In genomic region chr3:88046731-88047130, GRCh38 we compare ENCODE assay signal across 16 cellular contexts. TPM values are rescaled to one million over a fixed set of nuclear protein-coding genes. Genes with fewer than 3 reads are reported as not detected.
A peak's percentile ranks its signal among the peaks of the same experiment; 100 is the strongest.
DNase-seq lines count a peak whose midpoint lies in the region; ATAC-seq, FAIRE-seq and TF ChIP-seq lines count a peak whose summit lies in the region.
"Had no signal": no experiment of that assay in that cellular context is flagged by ENCODE, and none has a peak within 500 bp of the region (broad histone marks: within the 10 kb centered on the region; RNA-seq: fewer than 3 reads in every experiment).

No MANE protein-coding gene starts in this region.

- H3K27ac Mint-ChIP-seq in T-helper 17 cell, result no peak overlapping the region
- H3K27ac Mint-ChIP-seq: T-cell had no signal

- H3K36me3 Mint-ChIP-seq in T-helper 17 cell (ENCODE audit: low read depth), result no peaks in the 10 kb centered on the region
- H3K36me3 Mint-ChIP-seq: T-cell had no signal

- DNase-seq in NCI-H82 (lab: John Stamatoyannopoulos, UW), result peak; percentile 1
- DNase-seq in NCI-H82 treated with DMSO at 0.1 percent for 48 hours (lab: John Stamatoyannopoulos, UW; ENCODE audit: unreplicated experiment), result no peak
- DNase-seq in GM18507 (ENCODE audit: extremely low spot score, insufficient read length, low read depth), result no peak
- DNase-seq in OCI-M1 (lab: John Stamatoyannopoulos, UW), result peak; percentile 36
- no peak for DNase-seq in fibroblast of lung (ENCODE audit: low read depth in 2 of 2)
- no peak for DNase-seq in T-helper 17 cell
- no peak for DNase-seq in NCI-H1105 treated with DMSO at 0.1 percent for 48 hours (lab: John Stamatoyannopoulos, UW)
- DNase-seq: C1 segment of cervical spinal cord, NCI-H1694, NCI-H2081, NCI-H2171 treated with DMSO at 0.1 percent for 48 hours, NCI-H524 treated with DMSO at 0.1 percent for 48 hours, T-cell had no signal

- peaks cover 13% of the 10 kb centered on the region for H3K4me1 Mint-ChIP-seq in T-helper 17 cell

- no peaks in the 10 kb centered on the region for H3K36me3 ChIP-seq in fibroblast of lung (ENCODE audit: control insufficient read depth, insufficient read depth, low read length)

- no peak overlapping the region for H3K27ac ChIP-seq in fibroblast of lung (ENCODE audit: insufficient read depth, low read length)
- H3K27ac ChIP-seq: 22Rv1 had no signal

- H3K4me2 ChIP-seq in fibroblast of lung (ENCODE audit: extremely low read depth, insufficient read depth, low read length), result no peak overlapping the region

- FAIRE-seq in GM18507 (lab: Jason Lieb, UNC), result peak; percentile 33
- FAIRE-seq: H54 had no signal

- H2AFZ ChIP-seq in fibroblast of lung (ENCODE audit: low read length), result peak overlapping the region; percentile 80

- no peak for ATAC-seq in T-helper 17 cell
- no peak for ATAC-seq in GM19324 (IDR thresholded peaks at IDR 0.05; ENCODE audit: low FRiP score, unreplicated experiment)
- ATAC-seq: T-cell had no signal

- no peak overlapping the region for H3K4me3 Mint-ChIP-seq in T-helper 17 cell
- H3K4me3 Mint-ChIP-seq: T-cell had no signal

- no peaks in the 10 kb centered on the region for H3K79me2 ChIP-seq in fibroblast of lung (ENCODE audit: control insufficient read depth, insufficient read depth, low read length)

- H3K27me3 ChIP-seq in fibroblast of lung (ENCODE audit: control insufficient read depth, insufficient read depth, low read length), result no peaks in the 10 kb centered on the region

- no peak overlapping the region for H3K9ac ChIP-seq in fibroblast of lung (ENCODE audit: insufficient read depth, low read length)

- H3K9me3 ChIP-seq in fibroblast of lung (ENCODE audit: control insufficient read depth, insufficient read depth, low read depth, low read length) (no peaks in the 10 kb centered on the region), T-helper 17 cell (ENCODE audit: control insufficient read depth, low read length, poor library complexity, severe bottlenecking) (no peaks in the 10 kb centered on the region)

- TF ChIP-seq CTCF in fibroblast of lung (conservative IDR thresholded peaks at IDR 0.05 in 1 of 2, IDR thresholded peaks at IDR 0.05 in 1 of 2; ENCODE audit: low read depth in 1 of 2, low read length in 2 of 2), result no peak

- H4K20me1 ChIP-seq in fibroblast of lung (ENCODE audit: control insufficient read depth, extremely low read depth, insufficient read depth, low read length), result no peaks in the 10 kb centered on the region

- no peaks in the 10 kb centered on the region for H3K27me3 Mint-ChIP-seq in T-helper 17 cell
- H3K27me3 Mint-ChIP-seq: T-cell had no signal

- H3K4me3 ChIP-seq in fibroblast of lung (replicated peaks in 1 of 4; ENCODE audit: control extremely low read depth in 1 of 4, insufficient read depth in 1 of 4, low read depth in 3 of 4, low read length in 4 of 4), result no peak overlapping the region

- no peaks in the 10 kb centered on the region for H3K4me1 ChIP-seq in fibroblast of lung (ENCODE audit: control insufficient read depth, extremely low read depth, insufficient read depth, low read length)

RNA-seq across cellular contexts. Expression of gene CGGBP1, which starts 12.1 kb away (rescaled TPM):
- 56.5 and 71.0 TPM in 2 replicates for total RNA-seq in fibroblast of lung
- polyA plus RNA-seq in fibroblast of lung, result 61.1 and 70.8 TPM in 2 replicates
- polyA plus RNA-seq in fibroblast of lung (2012), result 38.4 and 43.3 TPM in 2 replicates
- 22.7 and 32.5 TPM in 2 replicates for polyA minus RNA-seq in fibroblast of lung (ENCODE audit: low replicate concordance)
- 10 to 100 TPM; 73.8 to 95.8 TPM for total RNA-seq in T-helper 17 cell

RNA-seq across cellular contexts. Expression of gene ZNF654, which starts 12.3 kb away (rescaled TPM):
- 14.4 and 16.3 TPM in 2 replicates for total RNA-seq in fibroblast of lung
- 4.3 and 6.5 TPM in 2 replicates for polyA plus RNA-seq in fibroblast of lung
- 3.4 and 6.2 TPM in 2 replicates for polyA plus RNA-seq in fibroblast of lung (2012)
- 1.4 and 3.2 TPM in 2 replicates for polyA minus RNA-seq in fibroblast of lung (ENCODE audit: low replicate concordance)
- 10 to 100 TPM; 12.6 to 16.1 TPM for total RNA-seq in T-helper 17 cell

Comparison
In these comparisons a context has a peak if more than half of its experiments do, and no peak if none do; other contexts are left out.
1. DNase-seq: peak in NCI-H82 (single experiment) and OCI-M1 (single experiment); none in NCI-H82 treated with DMSO at 0.1 percent for 48 hours (single experiment), GM18507 (single experiment), fibroblast of lung (0 of 2), T-helper 17 cell (0 of 3) and NCI-H1105 treated with DMSO at 0.1 percent for 48 hours (single experiment).